ENCODE assay signal across 8 cellular contexts in the genomic region with DNA sequence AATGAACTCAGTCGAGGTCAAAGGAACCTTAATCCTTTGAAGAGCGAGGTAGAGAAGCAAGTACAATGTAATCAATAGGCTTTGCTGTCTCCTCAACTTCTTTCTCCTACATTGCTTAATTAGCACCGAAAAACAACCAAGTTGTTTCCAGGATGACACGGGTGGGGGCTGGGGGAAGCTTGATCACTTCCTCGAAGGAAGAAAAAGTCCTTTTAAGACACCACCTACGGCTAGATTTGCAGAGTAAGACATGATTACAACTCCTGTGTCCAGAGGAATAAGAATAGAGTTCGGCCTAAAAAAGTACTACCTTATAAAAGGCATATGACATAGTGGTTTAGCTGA. TPM values are rescaled to one million over a fixed set of nuclear protein-coding genes. Genes with fewer than 3 reads are reported as not detected.
DNase-seq lines count a peak whose midpoint lies in the region; ATAC-seq and TF ChIP-seq lines count a peak whose summit lies in the region.

No MANE protein-coding gene starts in this region.

- H3K36me3 ChIP-seq in body of pancreas (replicated peaks in 1 of 2; ENCODE audit: insufficient read depth in 1 of 2, low read depth in 2 of 2), result no peaks in the 10 kb centered on the region
- no peaks in the 10 kb centered on the region for H3K36me3 ChIP-seq in liver (ENCODE audit: control insufficient read depth in 4 of 4, insufficient read depth in 3 of 4, low read depth in 1 of 4, low read length in 3 of 4)
- H3K36me3 ChIP-seq in thoracic aorta, result no peaks in the 10 kb centered on the region

- TF ChIP-seq CTCF in body of pancreas (IDR thresholded peaks at IDR 0.05), result no peak
- no peak for TF ChIP-seq CTCF in liver (IDR thresholded peaks at IDR 0.05; ENCODE audit: low read depth, low read length, missing input control)
- TF ChIP-seq CTCF in thoracic aorta (IDR thresholded peaks at IDR 0.05), result no peak

- H3K9ac ChIP-seq in liver (ENCODE audit: low read depth in 1 of 2, low read length in 2 of 2), result peak overlapping the region; percentile 96 to 100

- H3K9me3 ChIP-seq in body of pancreas, result no peaks in the 10 kb centered on the region
- no peaks in the 10 kb centered on the region for H3K9me3 ChIP-seq in liver (ENCODE audit: control insufficient read depth in 4 of 4, low read length in 3 of 4)
- no peaks in the 10 kb centered on the region for H3K9me3 ChIP-seq in thoracic aorta

- WGBS in body of pancreas, 2 donors, result 1% methylated on average over 7 of the region's 7 CpGs
- 1% methylated on average over 7 of the region's 7 CpGs for WGBS in liver

- intact Hi-C loops in body of pancreas (cut with DNase I), result no loop called here

- no peak for TF ChIP-seq POLR2A in body of pancreas (IDR thresholded peaks at IDR 0.05)

- DNase-seq in NCI-H2171 treated with DMSO at 0.1 percent for 48 hours (lab: John Stamatoyannopoulos, UW), result peak; percentile 30
- no peak for DNase-seq in NCI-H2171 (lab: John Stamatoyannopoulos, UW)
- DNase-seq in NCI-H2227 treated with DMSO at 0.1 percent for 48 hours (lab: John Stamatoyannopoulos, UW), result peak; percentile 27
- peak in 3 of 4 donors; percentile 25 to 36 (median 26) for DNase-seq in body of pancreas
- DNase-seq in thoracic aorta (ENCODE audit: low spot score), result no peak

- H3K4me3 ChIP-seq in body of pancreas (peak overlapping the region; percentile 5 to 62), liver (ENCODE audit: low read depth in 1 of 3, low read length in 3 of 3) (peak overlapping the region; percentile 72 to 82 (median 80)), thoracic aorta (peak overlapping the region; percentile 73)

- H3K27me3 ChIP-seq in body of pancreas (no peaks in the 10 kb centered on the region), liver (ENCODE audit: control insufficient read depth in 4 of 4, insufficient read depth in 4 of 4, low read length in 3 of 4) (no peaks in the 10 kb centered on the region), thoracic aorta (replicated peaks; ENCODE audit: insufficient read depth) (no peaks in the 10 kb centered on the region)

- H3K4me1 ChIP-seq in body of pancreas (peaks cover 11% of the 10 kb centered on the region), liver (ENCODE audit: control insufficient read depth in 4 of 4, insufficient read depth in 4 of 4, low read length in 3 of 4) (peaks cover 0 to 5% (median under 1%) of the 10 kb centered on the region in 4 donors), thoracic aorta (ENCODE audit: control insufficient read depth in 1 of 2, low read depth in 2 of 2) (peaks cover under 1 to 10% of the 10 kb centered on the region in 2 donors)

- ATAC-seq in body of pancreas (no peak), thoracic aorta (ENCODE audit: insufficient number of reproducible peaks, low FRiP score, low read depth) (no peak), GM18519 (IDR thresholded peaks at IDR 0.05; ENCODE audit: low FRiP score, unreplicated experiment) (no peak), GM19467 (IDR thresholded peaks at IDR 0.05; ENCODE audit: unreplicated experiment) (no peak)

- H3K27ac ChIP-seq in body of pancreas, result peak overlapping the region; percentile 95 to 100 (median 98)
- peak overlapping the region; percentile 99 to 100 for H3K27ac ChIP-seq in liver (ENCODE audit: low read depth in 1 of 2, low read length in 2 of 2)
- peak overlapping the region; percentile 90 to 92 for H3K27ac ChIP-seq in thoracic aorta

- no peak for TF ChIP-seq RAD21 in liver (IDR thresholded peaks at IDR 0.05)

TF ChIP-seq in liver, 16 proteins besides CTCF, POLR2A, EP300 and RAD21:
- TF ChIP-seq FOXA1 (IDR thresholded peaks at IDR 0.05) (no peak), HNF4A (conservative IDR thresholded peaks at IDR 0.05) (no peak), TAF1 (conservative IDR thresholded peaks at IDR 0.05) (no peak), NR2F2 (IDR thresholded peaks at IDR 0.05) (no peak), JUND (IDR thresholded peaks at IDR 0.05) (no peak), YY1 (IDR thresholded peaks at IDR 0.05) (peak; percentile 48), RXRA (IDR thresholded peaks at IDR 0.05) (peak in 1 of 2 donors; percentile 8)
TF ChIP-seq in liver: peak in this region for 2.

RNA-seq across cellular contexts. Expression of a gene that starts 0.8 kb away (rescaled TPM):
- total RNA-seq in body of pancreas (10 to 100 TPM in 1 of 2 donors, 1 to 10 TPM in 1; 8.6 to 29.3 TPM), liver (10 to 100 TPM; 33.3 to 34.7 TPM), thoracic aorta (10 to 100 TPM; 46.6 to 83.8 TPM)
- polyA plus RNA-seq in liver, result 10 to 100 TPM in 1 of 2 donors, 1 to 10 TPM in 1; 8.8 to 70.4 TPM

Comparison
In these comparisons a context has a peak if more than half of its experiments do, and no peak if none do; other contexts are left out.
1. DNase-seq: peak in NCI-H2171 treated with DMSO at 0.1 percent for 48 hours (single experiment), NCI-H2227 treated with DMSO at 0.1 percent for 48 hours (single experiment) and body of pancreas (3 of 4); none in NCI-H2171 (single experiment) and thoracic aorta (single experiment).
2. Peak in every context shown above with its lines, with median percentiles within 50 percentile points of each other: H3K27ac ChIP-seq and H3K4me3 ChIP-seq.